In the genomic region with DNA sequence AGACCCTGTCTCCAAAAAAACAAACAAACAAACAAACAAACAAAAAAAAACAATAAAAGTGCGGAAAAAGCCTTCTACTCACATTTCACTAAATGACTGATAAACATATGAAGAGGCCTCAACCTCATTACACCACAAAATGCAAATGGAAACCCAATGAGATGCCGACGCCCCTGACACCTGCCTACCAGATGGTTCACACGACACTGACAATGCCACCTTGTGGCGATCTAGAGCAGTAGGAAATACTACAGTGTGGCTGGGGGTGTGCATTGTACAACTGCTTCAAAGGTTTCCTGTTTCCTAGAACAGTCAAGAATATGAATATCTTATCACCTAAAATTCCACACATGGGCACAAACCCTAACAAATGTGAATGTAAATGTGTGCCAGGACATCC, we compare ENCODE assay signal across 8 cellular contexts.
DNase-seq lines count a peak whose midpoint lies in the region; ATAC-seq and TF ChIP-seq lines count a peak whose summit lies in the region.

No MANE protein-coding gene starts in this region.

- H3K36me3 Mint-ChIP-seq in memory B cell: no peaks in the 10 kb centered on the region

- peaks cover under 1% of the 10 kb centered on the region for H3K9me3 Mint-ChIP-seq in memory B cell

- no peak overlapping the region for H3K4me3 Mint-ChIP-seq in memory B cell

- H3K27me3 Mint-ChIP-seq in memory B cell: no peaks in the 10 kb centered on the region

- no peak for TF ChIP-seq POLR2A in GM18505 (IDR thresholded peaks at IDR 0.05; ENCODE audit: borderline replicate concordance, extremely low read depth, insufficient read depth, insufficient read length)

- H3K27ac Mint-ChIP-seq in memory B cell: no peak overlapping the region

- TF ChIP-seq CTCF in AG10803 (conservative IDR thresholded peaks at IDR 0.05; ENCODE audit: low read length) (peak; percentile 40), GM12874 (IDR thresholded peaks at IDR 0.05; ENCODE audit: insufficient read depth, low read depth, low read length) (peak; percentile 33; the same call in 1 of the 2 replicates)

- H3K4me1 Mint-ChIP-seq in memory B cell: peaks cover 15% of the 10 kb centered on the region

- DNase-seq in AG10803 (ENCODE audit: low read depth) (peak; percentile 13), NCI-H526 (lab: John Stamatoyannopoulos, UW) (peak; percentile 89 to 95), memory B cell (ENCODE audit: low spot score in 2 of 2) (peak in 1 of 2 donors; percentile 21)
- peak; percentile 12 for DNase-seq in activated effector memory CD4-positive, alpha-beta T cell treated with Interleukin-2 at 50 U/mL for 16 hours

- ATAC-seq in memory B cell (ENCODE audit: low read depth) (peak; percentile 98), GM18505 (IDR thresholded peaks at IDR 0.05; ENCODE audit: unreplicated experiment) (no peak), HG02759 (IDR thresholded peaks at IDR 0.05; ENCODE audit: unreplicated experiment) (no peak), GM18498 (IDR thresholded peaks at IDR 0.05; ENCODE audit: unreplicated experiment) (no peak)

- no peak overlapping the region for H3K4me3 ChIP-seq in AG10803 (ENCODE audit: low read length)
